9 cellular contexts compared by ENCODE assay signal in the genomic region with DNA sequence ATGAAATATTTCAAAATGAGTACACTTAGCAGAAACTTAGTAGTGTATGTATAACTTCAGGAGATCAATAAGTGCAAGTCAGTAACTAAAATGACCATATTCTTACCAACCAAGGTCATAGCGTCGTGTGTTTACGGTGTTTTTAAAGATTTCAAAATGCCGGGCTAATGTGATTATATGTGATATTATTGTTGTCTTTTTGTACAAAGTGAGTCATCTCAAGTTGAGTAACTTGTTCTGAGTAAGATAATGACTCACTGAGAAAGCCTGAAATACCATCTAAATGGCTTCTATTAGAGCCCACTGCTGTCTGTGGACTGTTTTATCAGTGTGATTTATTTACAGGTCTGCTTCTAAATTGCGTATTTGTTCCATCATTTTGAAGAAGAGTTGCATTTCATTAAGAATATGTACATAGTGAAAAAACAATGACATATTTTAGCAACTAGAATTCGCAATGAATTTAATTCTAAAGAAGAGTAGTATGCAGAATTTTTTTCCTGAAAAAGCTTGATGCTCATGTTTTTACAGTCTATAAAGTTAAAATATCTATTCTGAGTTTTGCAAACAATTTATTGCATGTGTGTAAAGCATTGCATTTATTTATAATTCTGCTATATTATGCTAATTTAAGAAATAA. TPM values are rescaled to one million over a fixed set of nuclear protein-coding genes. Genes with fewer than 3 reads are reported as not detected.
A peak's percentile ranks its signal among the peaks of the same experiment; 100 is the strongest.
DNase-seq lines count a peak whose midpoint lies in the region; ATAC-seq, FAIRE-seq and TF ChIP-seq lines count a peak whose summit lies in the region.
"Had no signal": no experiment of that assay in that cellular context is flagged by ENCODE, and none has a peak within 500 bp of the region (broad histone marks: within the 10 kb centered on the region; RNA-seq: fewer than 3 reads in every experiment).

No MANE protein-coding gene starts in this region.

- DNase-seq in CD1c-positive myeloid dendritic cell (ENCODE audit: extremely low spot score) (peak; percentile 64), RPMI7951 (ENCODE audit: low read depth) (peak; percentile 82), DMS79 (lab: John Stamatoyannopoulos, UW) (no peak)
- DNase-seq in CD8-positive, alpha-beta T cell, result no peak
- DNase-seq: activated naive CD8-positive, alpha-beta T cell treated with anti-CD3 and anti-CD28 coated beads, Interleukin-2, amount 10 ng/mL, durations not matched to agents 7 days and 5 days; Kasumi-1; T-helper 17 cell had no signal

- H3K9me3 Mint-ChIP-seq in CD8-positive, alpha-beta T cell, result no peaks in the 10 kb centered on the region
- H3K9me3 Mint-ChIP-seq: activated naive CD8-positive, alpha-beta T cell treated with anti-CD3 and anti-CD28 coated beads, Interleukin-2, amount 10 ng/mL, durations not matched to agents 7 days and 5 days had no signal

- H3K36me3 Mint-ChIP-seq in CD8-positive, alpha-beta T cell, result no peaks in the 10 kb centered on the region
- H3K36me3 Mint-ChIP-seq: activated naive CD8-positive, alpha-beta T cell treated with anti-CD3 and anti-CD28 coated beads, Interleukin-2, amount 10 ng/mL, durations not matched to agents 7 days and 5 days had no signal

- POLR2A ChIA-PET in CD8-positive, alpha-beta T cell (lab: Charles Lee), result interaction anchor here (0.8 kb wide), 1 partner anchor 36 kb away, joined by 5 read pairs; no protein-coding TSS in a partner anchor

- CTCF ChIA-PET in CD8-positive, alpha-beta T cell (lab: Charles Lee), result interaction anchor here (1.8 kb wide), 1 partner anchor 809 kb away, joined by 7 read pairs; no protein-coding TSS in a partner anchor

- H3K4me3 ChIP-seq in CD8-positive, alpha-beta T cell (ENCODE audit: low read depth, low read length), result no peak overlapping the region

- H3K27ac Mint-ChIP-seq in CD8-positive, alpha-beta T cell, result no peak overlapping the region
- H3K27ac Mint-ChIP-seq: activated naive CD8-positive, alpha-beta T cell treated with anti-CD3 and anti-CD28 coated beads, Interleukin-2, amount 10 ng/mL, durations not matched to agents 7 days and 5 days; T-helper 17 cell had no signal

- H3K4me1 Mint-ChIP-seq in CD8-positive, alpha-beta T cell (ENCODE audit: low read depth), result peaks cover 2% of the 10 kb centered on the region
- H3K4me1 Mint-ChIP-seq: activated naive CD8-positive, alpha-beta T cell treated with anti-CD3 and anti-CD28 coated beads, Interleukin-2, amount 10 ng/mL, durations not matched to agents 7 days and 5 days had no signal

- no peaks in the 10 kb centered on the region for H3K4me1 ChIP-seq in CD8-positive, alpha-beta T cell (ENCODE audit: insufficient read depth, low read length)

- ATAC-seq in CD8-positive, alpha-beta T cell, result no peak
- no peak for ATAC-seq in GM21367 (IDR thresholded peaks at IDR 0.05; ENCODE audit: unreplicated experiment)
- ATAC-seq: T-helper 17 cell had no signal

- peak; percentile 80 for FAIRE-seq in islet of Langerhans (lab: Jason Lieb, UNC)

- intact Hi-C loops in CD8-positive, alpha-beta T cell (cut with DNase I, micrococcal nuclease), result no loop called here

- H3K36me3 ChIP-seq in CD8-positive, alpha-beta T cell (ENCODE audit: insufficient read depth, low read length), result no peaks in the 10 kb centered on the region

- H3K4me3 Mint-ChIP-seq in CD8-positive, alpha-beta T cell, result no peak overlapping the region
- H3K4me3 Mint-ChIP-seq: activated naive CD8-positive, alpha-beta T cell treated with anti-CD3 and anti-CD28 coated beads, Interleukin-2, amount 10 ng/mL, durations not matched to agents 7 days and 5 days; T-helper 17 cell had no signal

- H3K9me3 ChIP-seq in CD8-positive, alpha-beta T cell (ENCODE audit: low read length), result no peaks in the 10 kb centered on the region

- TF ChIP-seq CTCF in CD8-positive, alpha-beta T cell (IDR thresholded peaks at IDR 0.05), result no peak

- H3K27ac ChIP-seq in CD8-positive, alpha-beta T cell (ENCODE audit: low read depth, low read length), result no peak overlapping the region

- no peaks in the 10 kb centered on the region for H3K27me3 ChIP-seq in CD8-positive, alpha-beta T cell (ENCODE audit: insufficient read depth, low read length)

- peaks cover 29% of the 10 kb centered on the region for H3K27me3 Mint-ChIP-seq in CD8-positive, alpha-beta T cell (ENCODE audit: low read depth)

RNA-seq across cellular contexts. Expression of a gene that starts 12.7 kb away (rescaled TPM):
- total RNA-seq in RPMI7951 (2014; rRNA removed; shearing (Covaris generic)), result not detected in 2 replicates
- total RNA-seq in CD8-positive, alpha-beta T cell, result not detected
- total RNA-seq: activated naive CD8-positive, alpha-beta T cell treated with anti-CD3 and anti-CD28 coated beads, Interleukin-2, amount 10 ng/mL, durations not matched to agents 7 days and 5 days; T-helper 17 cell had no signal

RNA-seq across cellular contexts. Expression of a gene that starts 30.7 kb away (rescaled TPM):
- not detected in 2 replicates for total RNA-seq in RPMI7951 (2014; rRNA removed; shearing (Covaris generic))
- total RNA-seq in CD8-positive, alpha-beta T cell, result not detected
- total RNA-seq: activated naive CD8-positive, alpha-beta T cell treated with anti-CD3 and anti-CD28 coated beads, Interleukin-2, amount 10 ng/mL, durations not matched to agents 7 days and 5 days; T-helper 17 cell had no signal

RNA-seq across cellular contexts. Expression of a gene that starts 31.9 kb away (rescaled TPM):
- 19.7 and 26.7 TPM in 2 replicates for total RNA-seq in RPMI7951 (2014; rRNA removed; shearing (Covaris generic))
- 10 to 100 TPM; 43.3 to 54.4 TPM for total RNA-seq in CD8-positive, alpha-beta T cell

RNA-seq across cellular contexts. Expression of a gene that starts 54.5 kb away (rescaled TPM):
- total RNA-seq in RPMI7951 (2014; rRNA removed; shearing (Covaris generic)), result not detected in 2 replicates
- not detected for total RNA-seq in CD8-positive, alpha-beta T cell
- total RNA-seq: activated naive CD8-positive, alpha-beta T cell treated with anti-CD3 and anti-CD28 coated beads, Interleukin-2, amount 10 ng/mL, durations not matched to agents 7 days and 5 days; T-helper 17 cell had no signal

Comparison
In these comparisons a context has a peak if more than half of its experiments do, and no peak if none do; other contexts are left out.
1. DNase-seq: peak in CD1c-positive myeloid dendritic cell (single experiment) and RPMI7951 (single experiment); none in CD8-positive, alpha-beta T cell (0 of 7) and DMS79 (single experiment).